ENCODE assay signal across 8 cellular contexts in genomic region chr3:45664558-45664957, GRCh38. TPM values are rescaled to one million over a fixed set of nuclear protein-coding genes. Genes with fewer than 3 reads are reported as not detected.
DNase-seq lines count a peak whose midpoint lies in the region; ATAC-seq and TF ChIP-seq lines count a peak whose summit lies in the region.

No MANE protein-coding gene starts in this region.

- DNase-seq in NCI-H2227 (lab: John Stamatoyannopoulos, UW; ENCODE audit: unreplicated experiment) (peak; percentile 7), lung (ENCODE audit: low spot score) (no peak), NCI-H69 (lab: John Stamatoyannopoulos, UW) (no peak), SHP77 treated with DMSO at 0.1 percent for 48 hours (lab: John Stamatoyannopoulos, UW) (no peak)
- DNase-seq in activated effector memory CD4-positive, alpha-beta T cell treated with Interleukin-2 at 50 U/mL for 16 hours: peak; percentile 62

- peak overlapping the region; percentile 75 for H3K4me3 Mint-ChIP-seq in stimulated activated memory B cell treated with anti-CD40 and anti-IgM and Interleukin-4, amounts not matched to agents 10 μg/mL and 1 μg/mL and 100 μg/mL, for 72 hours

- H3K4me1 ChIP-seq in BLaER1: peaks cover 40% of the 10 kb centered on the region
- H3K4me1 ChIP-seq in lung (ENCODE audit: control insufficient read depth in 2 of 2, insufficient read depth in 2 of 2, low read length in 2 of 2): peaks cover 10 to 13% of the 10 kb centered on the region in 2 donors

- peak overlapping the region; percentile 54 for H3K9ac ChIP-seq in BLaER1

- H3K27me3 Mint-ChIP-seq in stimulated activated memory B cell treated with anti-CD40 and anti-IgM and Interleukin-4, amounts not matched to agents 10 μg/mL and 1 μg/mL and 100 μg/mL, for 72 hours: no peaks in the 10 kb centered on the region

- ATAC-seq in GM21529 (IDR thresholded peaks at IDR 0.05; ENCODE audit: unreplicated experiment): peak; percentile 86
- no peak for ATAC-seq in lung (ENCODE audit: insufficient read depth, low FRiP score)
- peak; percentile 93 for ATAC-seq in stimulated activated memory B cell treated with anti-CD40 and anti-IgM and Interleukin-4, amounts not matched to agents 10 μg/mL and 1 μg/mL and 100 μg/mL, for 72 hours

- H3K27ac ChIP-seq in BLaER1: peak overlapping the region; percentile 43; the same call in 1 of the 2 replicates
- H3K27ac ChIP-seq in lung (ENCODE audit: low read depth in 1 of 2, low read length in 1 of 2): peak overlapping the region; percentile 14 to 15

- H3K4me2 ChIP-seq in BLaER1: peak overlapping the region; percentile 81

- peaks cover 47% of the 10 kb centered on the region for H3K36me3 ChIP-seq in BLaER1
- H3K36me3 ChIP-seq in lung (ENCODE audit: control insufficient read depth in 2 of 2, insufficient read depth in 2 of 2, low read length in 2 of 2): peaks cover 0 to 10% of the 10 kb centered on the region in 2 donors

- peak overlapping the region; percentile 55 for H3K4me3 ChIP-seq in BLaER1
- no peak overlapping the region for H3K4me3 ChIP-seq in lung

- peaks cover 36% of the 10 kb centered on the region for H3K36me3 Mint-ChIP-seq in stimulated activated memory B cell treated with anti-CD40 and anti-IgM and Interleukin-4, amounts not matched to agents 10 μg/mL and 1 μg/mL and 100 μg/mL, for 72 hours

- H3K4me1 Mint-ChIP-seq in stimulated activated memory B cell treated with anti-CD40 and anti-IgM and Interleukin-4, amounts not matched to agents 10 μg/mL and 1 μg/mL and 100 μg/mL, for 72 hours: peaks cover 37% of the 10 kb centered on the region

- no peaks in the 10 kb centered on the region for H3K9me3 Mint-ChIP-seq in stimulated activated memory B cell treated with anti-CD40 and anti-IgM and Interleukin-4, amounts not matched to agents 10 μg/mL and 1 μg/mL and 100 μg/mL, for 72 hours

- TF ChIP-seq CTCF in lung (IDR thresholded peaks at IDR 0.05; ENCODE audit: control extremely low read depth, extremely low read depth): no peak

- H3K27ac Mint-ChIP-seq in stimulated activated memory B cell treated with anti-CD40 and anti-IgM and Interleukin-4, amounts not matched to agents 10 μg/mL and 1 μg/mL and 100 μg/mL, for 72 hours: peak overlapping the region; percentile 76

- H3K9me3 ChIP-seq in BLaER1: no peaks in the 10 kb centered on the region
- H3K9me3 ChIP-seq in lung (ENCODE audit: control insufficient read depth in 2 of 2, insufficient read depth in 1 of 2, low read length in 1 of 2): no peaks in the 10 kb centered on the region

- H3K27me3 ChIP-seq in BLaER1 (no peaks in the 10 kb centered on the region), lung (ENCODE audit: control insufficient read depth, insufficient read depth) (no peaks in the 10 kb centered on the region)

- H4K20me1 ChIP-seq in BLaER1: peaks cover 53% of the 10 kb centered on the region

- 13 to 21% methylated on average over 10 of the region's 10 CpGs for WGBS in lung, 2 donors

RNA-seq across cellular contexts. Expression of gene SACM1L, which starts 24.6 kb away (rescaled TPM):
- 100 to 1,000 TPM in 1 of 2 donors, 10 to 100 TPM in 1; 53.3 to 117 TPM for total RNA-seq in lung
- polyA plus RNA-seq in lung: 10 to 100 TPM; 23.3 to 34.2 TPM

Comparison
In these comparisons a context has a peak if more than half of its experiments do, and no peak if none do; other contexts are left out.
1. DNase-seq: peak in NCI-H2227 (single experiment) and activated effector memory CD4-positive, alpha-beta T cell treated with Interleukin-2 at 50 U/mL for 16 hours (single experiment); none in lung (single experiment), NCI-H69 (single experiment) and SHP77 treated with DMSO at 0.1 percent for 48 hours (single experiment).